Comparison of ENCODE assay signal across 1 cellular context in genomic region chr5:40378431-40379175, GRCh38.
TF ChIP-seq lines count a peak whose summit lies in the region.

No MANE protein-coding gene starts in this region.

TF ChIP-seq in GM23338, 12 proteins besides CTCF, POLR2A, EP300 and RAD21 (continued from another document):
- TF ChIP-seq, protein P1, sequence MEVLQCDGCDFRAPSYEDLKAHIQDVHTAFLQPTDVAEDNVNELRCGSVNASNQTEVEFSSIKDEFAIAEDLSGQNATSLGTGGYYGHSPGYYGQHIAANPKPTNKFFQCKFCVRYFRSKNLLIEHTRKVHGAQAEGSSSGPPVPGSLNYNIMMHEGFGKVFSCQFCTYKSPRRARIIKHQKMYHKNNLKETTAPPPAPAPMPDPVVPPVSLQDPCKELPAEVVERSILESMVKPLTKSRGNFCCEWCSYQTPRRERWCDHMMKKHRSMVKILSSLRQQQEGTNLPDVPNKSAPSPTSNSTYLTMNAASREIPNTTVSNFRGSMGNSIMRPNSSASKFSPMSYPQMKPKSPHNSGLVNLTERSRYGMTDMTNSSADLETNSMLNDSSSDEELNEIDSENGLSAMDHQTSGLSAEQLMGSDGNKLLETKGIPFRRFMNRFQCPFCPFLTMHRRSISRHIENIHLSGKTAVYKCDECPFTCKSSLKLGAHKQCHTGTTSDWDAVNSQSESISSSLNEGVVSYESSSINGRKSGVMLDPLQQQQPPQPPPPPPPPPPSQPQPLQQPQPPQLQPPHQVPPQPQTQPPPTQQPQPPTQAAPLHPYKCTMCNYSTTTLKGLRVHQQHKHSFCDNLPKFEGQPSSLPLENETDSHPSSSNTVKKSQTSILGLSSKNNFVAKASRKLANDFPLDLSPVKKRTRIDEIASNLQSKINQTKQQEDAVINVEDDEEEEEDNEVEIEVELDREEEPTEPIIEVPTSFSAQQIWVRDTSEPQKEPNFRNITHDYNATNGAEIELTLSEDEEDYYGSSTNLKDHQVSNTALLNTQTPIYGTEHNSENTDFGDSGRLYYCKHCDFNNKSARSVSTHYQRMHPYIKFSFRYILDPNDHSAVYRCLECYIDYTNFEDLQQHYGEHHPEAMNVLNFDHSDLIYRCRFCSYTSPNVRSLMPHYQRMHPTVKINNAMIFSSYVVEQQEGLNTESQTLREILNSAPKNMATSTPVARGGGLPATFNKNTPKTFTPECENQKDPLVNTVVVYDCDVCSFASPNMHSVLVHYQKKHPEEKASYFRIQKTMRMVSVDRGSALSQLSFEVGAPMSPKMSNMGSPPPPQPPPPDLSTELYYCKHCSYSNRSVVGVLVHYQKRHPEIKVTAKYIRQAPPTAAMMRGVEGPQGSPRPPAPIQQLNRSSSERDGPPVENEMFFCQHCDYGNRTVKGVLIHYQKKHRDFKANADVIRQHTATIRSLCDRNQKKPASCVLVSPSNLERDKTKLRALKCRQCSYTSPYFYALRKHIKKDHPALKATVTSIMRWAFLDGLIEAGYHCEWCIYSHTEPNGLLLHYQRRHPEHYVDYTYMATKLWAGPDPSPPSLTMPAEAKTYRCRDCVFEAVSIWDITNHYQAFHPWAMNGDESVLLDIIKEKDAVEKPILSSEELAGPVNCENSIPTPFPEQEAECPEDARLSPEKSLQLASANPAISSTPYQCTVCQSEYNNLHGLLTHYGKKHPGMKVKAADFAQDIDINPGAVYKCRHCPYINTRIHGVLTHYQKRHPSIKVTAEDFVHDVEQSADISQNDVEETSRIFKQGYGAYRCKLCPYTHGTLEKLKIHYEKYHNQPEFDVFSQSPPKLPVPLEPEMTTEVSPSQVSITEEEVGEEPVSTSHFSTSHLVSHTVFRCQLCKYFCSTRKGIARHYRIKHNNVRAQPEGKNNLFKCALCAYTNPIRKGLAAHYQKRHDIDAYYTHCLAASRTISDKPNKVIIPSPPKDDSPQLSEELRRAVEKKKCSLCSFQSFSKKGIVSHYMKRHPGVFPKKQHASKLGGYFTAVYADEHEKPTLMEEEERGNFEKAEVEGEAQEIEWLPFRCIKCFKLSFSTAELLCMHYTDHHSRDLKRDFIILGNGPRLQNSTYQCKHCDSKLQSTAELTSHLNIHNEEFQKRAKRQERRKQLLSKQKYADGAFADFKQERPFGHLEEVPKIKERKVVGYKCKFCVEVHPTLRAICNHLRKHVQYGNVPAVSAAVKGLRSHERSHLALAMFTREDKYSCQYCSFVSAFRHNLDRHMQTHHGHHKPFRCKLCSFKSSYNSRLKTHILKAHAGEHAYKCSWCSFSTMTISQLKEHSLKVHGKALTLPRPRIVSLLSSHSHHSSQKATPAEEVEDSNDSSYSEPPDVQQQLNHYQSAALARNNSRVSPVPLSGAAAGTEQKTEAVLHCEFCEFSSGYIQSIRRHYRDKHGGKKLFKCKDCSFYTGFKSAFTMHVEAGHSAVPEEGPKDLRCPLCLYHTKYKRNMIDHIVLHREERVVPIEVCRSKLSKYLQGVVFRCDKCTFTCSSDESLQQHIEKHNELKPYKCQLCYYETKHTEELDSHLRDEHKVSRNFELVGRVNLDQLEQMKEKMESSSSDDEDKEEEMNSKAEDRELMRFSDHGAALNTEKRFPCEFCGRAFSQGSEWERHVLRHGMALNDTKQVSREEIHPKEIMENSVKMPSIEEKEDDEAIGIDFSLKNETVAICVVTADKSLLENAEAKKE (CRISPR knock-in tag; IDR thresholded peaks at IDR 0.05): no peak
- TF ChIP-seq CREB1 (CRISPR knock-in tag; IDR thresholded peaks at IDR 0.05; ENCODE audit: low read depth): no peak
- TF ChIP-seq JUNB (IDR thresholded peaks at IDR 0.05; ENCODE audit: unreplicated experiment): no peak
- no peak for TF ChIP-seq EZH2phosphoT487 (IDR thresholded peaks at IDR 0.05; ENCODE audit: unreplicated experiment)
- no peak for TF ChIP-seq STAT1 (IDR thresholded peaks at IDR 0.05; ENCODE audit: unreplicated experiment)
